Comparison of ENCODE assay signal across 9 cellular contexts in genomic region chr9:19028835-19029451, GRCh38.
A peak's percentile ranks its signal among the peaks of the same experiment; 100 is the strongest.
DNase-seq lines count a peak whose midpoint lies in the region; ATAC-seq, FAIRE-seq and TF ChIP-seq lines count a peak whose summit lies in the region.
"Had no signal": no experiment of that assay in that cellular context is flagged by ENCODE, and none has a peak within 500 bp of the region (broad histone marks: within the 10 kb centered on the region; RNA-seq: fewer than 3 reads in every experiment).

No MANE protein-coding gene starts in this region.

- H3K36me3 Mint-ChIP-seq in nephron (ENCODE audit: low read depth) = no peaks in the 10 kb centered on the region
- H3K36me3 Mint-ChIP-seq: immature natural killer cell had no signal

- no peaks in the 10 kb centered on the region for H3K9me3 Mint-ChIP-seq in nephron
- H3K9me3 Mint-ChIP-seq: immature natural killer cell had no signal

- peak; percentile 84 for DNase-seq in AG08396 (ENCODE audit: low spot score)
- peak; percentile 32 for DNase-seq in NCI-H2081 treated with DMSO at 0.1 percent for 48 hours (lab: John Stamatoyannopoulos, UW)
- peak; percentile 50 for DNase-seq in fibroblast of gingiva (ENCODE audit: low read depth)
- DNase-seq in GOT3 (lab: John Stamatoyannopoulos, UW) = no peak

- ATAC-seq in HG02884 (IDR thresholded peaks at IDR 0.05; ENCODE audit: unreplicated experiment) = peak; percentile 43

- H3K4me3 Mint-ChIP-seq in nephron = peak overlapping the region in 1 of 3 experiments; percentile 41
- H3K4me3 Mint-ChIP-seq: immature natural killer cell had no signal

- peaks cover 4% of the 10 kb centered on the region for H3K27me3 Mint-ChIP-seq in nephron (ENCODE audit: low read depth)

- FAIRE-seq in TTC549 (lab: Jason Lieb, UNC) = peak; percentile 80

- H3K4me1 Mint-ChIP-seq in nephron = peaks cover 20% of the 10 kb centered on the region
- H3K4me1 Mint-ChIP-seq: immature natural killer cell had no signal

- H3K27ac Mint-ChIP-seq in nephron = peak overlapping the region; percentile 33 to 88 (median 80)
- H3K27ac Mint-ChIP-seq: immature natural killer cell had no signal

- peak; percentile 56; the same call in 1 of the 2 replicates for TF ChIP-seq CTCF in GM12874 (IDR thresholded peaks at IDR 0.05; ENCODE audit: insufficient read depth, low read depth, low read length)
- TF ChIP-seq CTCF in nephron (IDR thresholded peaks at IDR 0.05; ENCODE audit: unreplicated experiment in 3 of 3) = peak; percentile 71 to 84 (median 78)
